11 cellular contexts compared by ENCODE assay signal in the genomic region with DNA sequence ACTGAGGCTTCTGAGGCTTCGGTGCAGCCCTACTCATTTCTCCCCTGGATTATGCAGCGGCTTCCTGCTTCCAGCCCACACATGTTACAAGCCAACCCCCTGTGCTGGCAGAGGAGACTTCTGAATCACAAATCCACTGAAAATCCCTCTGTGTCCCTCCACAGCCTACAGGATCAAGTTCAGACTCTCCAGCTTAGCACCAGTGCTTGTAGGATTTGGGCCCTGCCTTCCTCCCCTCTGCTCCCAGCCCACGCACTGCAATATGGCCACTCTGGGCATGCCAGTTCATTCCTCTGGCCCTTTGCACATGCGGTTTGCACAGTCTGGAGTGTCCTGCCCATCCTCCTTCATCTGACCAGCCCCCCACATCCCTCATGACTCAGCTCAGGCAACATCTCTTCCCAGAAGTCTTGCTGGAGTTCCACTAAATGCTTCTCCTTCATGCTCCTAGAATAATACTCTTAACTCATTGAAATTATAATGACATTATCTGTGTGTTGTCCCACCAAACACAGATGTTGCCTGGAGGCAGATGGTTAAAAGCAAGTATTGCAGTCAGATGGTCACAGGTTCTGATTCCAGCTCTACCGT. TPM values are rescaled to one million over a fixed set of nuclear protein-coding genes. Genes with fewer than 3 reads are reported as not detected.
DNase-seq lines count a peak whose midpoint lies in the region; ATAC-seq and TF ChIP-seq lines count a peak whose summit lies in the region.
"Had no signal": no experiment of that assay in that cellular context is flagged by ENCODE, and none has a peak within 500 bp of the region (broad histone marks: within the 10 kb centered on the region; RNA-seq: fewer than 3 reads in every experiment).

No MANE protein-coding gene starts in this region.

- no peaks in the 10 kb centered on the region for H3K36me3 ChIP-seq in osteoblast (ENCODE audit: insufficient read depth, low read length)
- no peaks in the 10 kb centered on the region for H3K36me3 ChIP-seq in hepatocyte (replicated peaks; ENCODE audit: insufficient read depth, low read depth)

- H2AFZ ChIP-seq in osteoblast (ENCODE audit: low read length) (peak overlapping the region; percentile 75), hepatocyte (no peak overlapping the region)

- H4K20me1 ChIP-seq in osteoblast (ENCODE audit: insufficient read depth, low read length) (no peaks in the 10 kb centered on the region), hepatocyte (ENCODE audit: insufficient read depth, poor library complexity, severe bottlenecking) (no peaks in the 10 kb centered on the region)

- H3K4me1 ChIP-seq in osteoblast (ENCODE audit: insufficient read depth, low read length) (peaks cover 36% of the 10 kb centered on the region), hepatocyte (ENCODE audit: insufficient read depth) (no peaks in the 10 kb centered on the region)

- H3K27ac ChIP-seq in osteoblast (ENCODE audit: low read depth, low read length) (peak overlapping the region; percentile 83), hepatocyte (no peak overlapping the region)

- no peak for ATAC-seq in HG03095 (IDR thresholded peaks at IDR 0.05; ENCODE audit: unreplicated experiment)
- ATAC-seq: activated T-helper 17 cell treated with anti-CD3 and anti-CD28 coated beads, Interleukin-2, amount 50 U/mL, for 72 hours had no signal

- DNase-seq in EL = peak; percentile 87
- peak; percentile 80 for DNase-seq in OCI-M1 (lab: John Stamatoyannopoulos, UW)
- peak; percentile 80 for DNase-seq in epithelial cell of esophagus (ENCODE audit: low read depth)
- DNase-seq in osteoblast (ENCODE audit: insufficient read length, low spot score, missing footprints) = peak; percentile 96
- DNase-seq in dermis blood vessel endothelial cell = no peak
- DNase-seq in NCI-H187 treated with DMSO at 0.1 percent for 48 hours (lab: John Stamatoyannopoulos, UW) = no peak
- no peak for DNase-seq in hepatocyte (ENCODE audit: low spot score)
- DNase-seq: central memory CD4-positive, alpha-beta T cell; COR-L47 had no signal

- H3K4me3 ChIP-seq in epithelial cell of esophagus (ENCODE audit: low read length) (no peak overlapping the region), osteoblast (ENCODE audit: insufficient read depth, low read length) (no peak overlapping the region), hepatocyte (no peak overlapping the region)

- no peaks in the 10 kb centered on the region for H3K9me2 ChIP-seq in hepatocyte (replicated peaks; ENCODE audit: insufficient read depth)

- peak overlapping the region; percentile 35 for H3K4me2 ChIP-seq in osteoblast (ENCODE audit: insufficient read depth, low read length)
- H3K4me2 ChIP-seq in hepatocyte = no peak overlapping the region

- H3K9me3 ChIP-seq in osteoblast (ENCODE audit: low read depth, low read length) (no peaks in the 10 kb centered on the region), hepatocyte (ENCODE audit: low read depth) (no peaks in the 10 kb centered on the region)

- H3K27me3 ChIP-seq in osteoblast (ENCODE audit: insufficient read depth, low read length) (no peaks in the 10 kb centered on the region), hepatocyte (no peaks in the 10 kb centered on the region)

- H3K79me2 ChIP-seq in osteoblast (ENCODE audit: insufficient read depth, low read length) (no peaks in the 10 kb centered on the region), hepatocyte (no peaks in the 10 kb centered on the region)

- TF ChIP-seq CTCF in epithelial cell of esophagus (IDR thresholded peaks at IDR 0.05; ENCODE audit: insufficient read depth, low read depth, low read length, missing control alignments) (no peak), osteoblast (IDR thresholded peaks at IDR 0.05; ENCODE audit: extremely low read depth, low read depth, low read length) (no peak), hepatocyte (IDR thresholded peaks at IDR 0.05; ENCODE audit: poor library complexity) (no peak)

- WGBS in hepatocyte (ENCODE audit: low lambda C conversion rate, missing lambda C conversion rate) = 60% methylated on average over 5 of the region's 5 CpGs

RNA-seq across cellular contexts. Expression of gene MDGA1, which starts 15.9 kb away (rescaled TPM):
- total RNA-seq in osteoblast = 6.2 and 10.6 TPM in 2 replicates
- total RNA-seq in dermis blood vessel endothelial cell = 0.88 and 1.4 TPM in 2 replicates
- 2.8 and 5.8 TPM in 2 replicates for total RNA-seq in hepatocyte
- 1.4 and 3.8 TPM in 2 replicates for polyA plus RNA-seq in hepatocyte

Comparison
In these comparisons a context has a peak if more than half of its experiments do, and no peak if none do; other contexts are left out.
1. DNase-seq: peak in EL (single experiment), OCI-M1 (single experiment), epithelial cell of esophagus (single experiment) and osteoblast (single experiment); none in dermis blood vessel endothelial cell (single experiment), NCI-H187 treated with DMSO at 0.1 percent for 48 hours (single experiment) and hepatocyte (single experiment).